In the genomic region with DNA sequence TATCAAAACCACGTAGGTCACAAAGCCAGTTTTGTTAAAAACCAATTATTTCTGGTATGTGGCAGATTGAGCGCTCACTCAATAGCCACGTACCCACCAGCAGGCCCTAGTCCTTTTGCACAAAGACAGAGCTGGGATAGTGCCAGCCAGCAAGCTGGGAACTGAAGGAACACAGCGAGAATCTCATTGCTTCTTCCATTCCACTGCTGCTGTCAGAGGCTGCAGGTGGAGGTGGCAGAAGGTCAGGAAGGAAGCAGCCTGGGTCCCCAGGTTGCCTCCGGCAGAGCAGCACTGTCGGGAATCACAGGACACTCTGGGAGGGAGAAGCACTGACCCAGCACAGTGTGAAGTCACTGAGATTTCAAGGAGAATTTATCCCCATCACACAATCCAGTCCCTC, we compare ENCODE assay signal across 23 cellular contexts.
DNase-seq lines count a peak whose midpoint lies in the region; TF ChIP-seq lines count a peak whose summit lies in the region.
"Had no signal": no experiment of that assay in that cellular context is flagged by ENCODE, and none has a peak within 500 bp of the region (broad histone marks: within the 10 kb centered on the region; RNA-seq: fewer than 3 reads in every experiment).

No MANE protein-coding gene starts in this region.

- no peaks in the 10 kb centered on the region for H3K4me1 ChIP-seq in mesenchymal stem cell (ENCODE audit: control insufficient read depth, insufficient read depth, low read depth, low read length)
- no peaks in the 10 kb centered on the region for H3K4me1 ChIP-seq in BE2C
- H3K4me1 ChIP-seq in esophagus muscularis mucosa = peaks cover 0 to 16% (median 16%) of the 10 kb centered on the region in 4 donors
- H3K4me1 ChIP-seq: A549, BLaER1 had no signal

- H3K9me3 ChIP-seq in mesenchymal stem cell (ENCODE audit: control insufficient read depth, low read length) (no peaks in the 10 kb centered on the region), BE2C (no peaks in the 10 kb centered on the region), esophagus muscularis mucosa (no peaks in the 10 kb centered on the region)
- H3K9me3 ChIP-seq: A549, BLaER1 had no signal

- H3K4ac ChIP-seq in mesenchymal stem cell (ENCODE audit: low read depth in 1 of 2, low read length in 2 of 2) = no peak overlapping the region

- TF ChIP-seq CTCF in BE2C (IDR thresholded peaks at IDR 0.05; ENCODE audit: low read depth, low read length) (no peak), esophagus muscularis mucosa (IDR thresholded peaks at IDR 0.05) (no peak)

- TF ChIP-seq EP300 in esophagus muscularis mucosa (IDR thresholded peaks at IDR 0.05) = no peak

- H3K18ac ChIP-seq in mesenchymal stem cell (ENCODE audit: low read depth in 1 of 2, low read length in 2 of 2) = no peak overlapping the region

- no peak overlapping the region for H3K23ac ChIP-seq in mesenchymal stem cell (ENCODE audit: low read length in 2 of 2)

- H4K91ac ChIP-seq in mesenchymal stem cell (ENCODE audit: low read length) = peak overlapping the region; percentile 40

- no peak overlapping the region for H2AFZ ChIP-seq in mesenchymal stem cell (ENCODE audit: low read depth, low read length)

- no peak overlapping the region for H2BK120ac ChIP-seq in mesenchymal stem cell (ENCODE audit: low read depth, low read length)

- no peak overlapping the region for H2BK12ac ChIP-seq in mesenchymal stem cell (ENCODE audit: low read length in 2 of 2)

- no peak overlapping the region for H2BK15ac ChIP-seq in mesenchymal stem cell (ENCODE audit: low read depth, poor library complexity, severe bottlenecking)

- H3K27me3 ChIP-seq in mesenchymal stem cell (ENCODE audit: control insufficient read depth in 1 of 2, insufficient read depth in 1 of 2, low read length in 2 of 2) (no peaks in the 10 kb centered on the region), BE2C (no peaks in the 10 kb centered on the region), esophagus muscularis mucosa (peaks cover 0 to 12% (median 0%) of the 10 kb centered on the region in 4 donors)
- H3K27me3 ChIP-seq: BLaER1 had no signal

- H2AK5ac ChIP-seq in mesenchymal stem cell (ENCODE audit: low read length, severe bottlenecking) = no peak overlapping the region

- H3K4me3 ChIP-seq in mesenchymal stem cell (ENCODE audit: insufficient read depth in 1 of 2, low read depth in 1 of 2, low read length in 2 of 2) (no peak overlapping the region), BE2C (ENCODE audit: low read depth, low read length) (no peak overlapping the region), esophagus muscularis mucosa (no peak overlapping the region)
- H3K4me3 ChIP-seq: A549, BLaER1 had no signal

- H3K36me3 ChIP-seq in mesenchymal stem cell (ENCODE audit: control insufficient read depth in 1 of 2, insufficient read depth in 2 of 2, low read depth in 1 of 2, low read length in 2 of 2) = no peaks in the 10 kb centered on the region
- no peaks in the 10 kb centered on the region for H3K36me3 ChIP-seq in BE2C
- no peaks in the 10 kb centered on the region for H3K36me3 ChIP-seq in esophagus muscularis mucosa
- H3K36me3 ChIP-seq: BLaER1 had no signal

- H2BK5ac ChIP-seq in mesenchymal stem cell (ENCODE audit: low read depth, low read length, poor library complexity, severe bottlenecking) = no peak overlapping the region

- H3K27ac ChIP-seq in mesenchymal stem cell (ENCODE audit: low read length, poor library complexity, severe bottlenecking) (no peak overlapping the region), esophagus muscularis mucosa (replicated peaks in 1 of 4) (no peak overlapping the region)
- H3K27ac ChIP-seq: 22Rv1, A549, BLaER1 had no signal

- no peak for TF ChIP-seq POLR2A in esophagus muscularis mucosa (IDR thresholded peaks at IDR 0.05; ENCODE audit: low read depth)

- H4K8ac ChIP-seq in mesenchymal stem cell (ENCODE audit: low read length) = no peak overlapping the region

- no peak overlapping the region for H3K4me2 ChIP-seq in mesenchymal stem cell (ENCODE audit: low read length, poor library complexity, severe bottlenecking)
- H3K4me2 ChIP-seq: A549, BLaER1 had no signal

- H3K9ac ChIP-seq in mesenchymal stem cell (ENCODE audit: low read length) = no peak overlapping the region
- H3K9ac ChIP-seq: BLaER1 had no signal

- 98% methylated on average over 4 of the region's 6 CpGs for WGBS in mesenchymal stem cell
- 71% methylated on average over 6 of the region's 6 CpGs for WGBS in esophagus muscularis mucosa

- no peak overlapping the region for H3K14ac ChIP-seq in mesenchymal stem cell (ENCODE audit: low read length in 2 of 2)

- no peaks in the 10 kb centered on the region for H3K79me1 ChIP-seq in mesenchymal stem cell (replicated peaks; ENCODE audit: low read length, poor library complexity, severe bottlenecking)

- intact Hi-C loops in esophagus muscularis mucosa (cut with DNase I) = no loop called here

- peak; percentile 6 for DNase-seq in NCI-H2171 treated with DMSO at 0.1 percent for 48 hours (lab: John Stamatoyannopoulos, UW)
- no peak for DNase-seq in NCI-H2171 (lab: John Stamatoyannopoulos, UW)
- DNase-seq in cerebellar cortex (ENCODE audit: low spot score) = peak; percentile 68
- DNase-seq in mesenchymal stem cell = no peak
- DNase-seq in retina = peak; percentile 25
- no peak for DNase-seq in BE2C
- no peak for DNase-seq in esophagus muscularis mucosa (ENCODE audit: extremely low spot score)
- no peak for DNase-seq in effector CD4-positive, alpha-beta T cell
- DNase-seq: AML-193; CD4-positive, alpha-beta memory T cell; CD4-positive, CD25-positive, alpha-beta regulatory T cell; CD8-positive, alpha-beta memory T cell; COR-L47; DMS 273 treated with DMSO at 0.1 percent for 48 hours; DMS153; DMS53; DMS79; DND-41; EL; GF-D8 had no signal

Comparison
In these comparisons a context has a peak if more than half of its experiments do, and no peak if none do; other contexts are left out.
1. DNase-seq: peak in NCI-H2171 treated with DMSO at 0.1 percent for 48 hours (single experiment), cerebellar cortex (single experiment) and retina (single experiment); none in NCI-H2171 (single experiment), mesenchymal stem cell (single experiment), BE2C (single experiment), esophagus muscularis mucosa (single experiment) and effector CD4-positive, alpha-beta T cell (single experiment).